In genomic region chr1:65253800-65254319, GRCh38 we compare ENCODE assay signal across 2 cellular contexts.
A peak's percentile ranks its signal among the peaks of the same experiment; 100 is the strongest.
TF ChIP-seq lines count a peak whose summit lies in the region.

No MANE protein-coding gene starts in this region.

TF ChIP-seq in GM23338, 12 proteins besides CTCF, POLR2A, EP300 and RAD21:
- TF ChIP-seq EZH2 (IDR thresholded peaks at IDR 0.05; ENCODE audit: low read depth, unreplicated experiment) (no peak), ZNF114 (CRISPR knock-in tag; IDR thresholded peaks at IDR 0.05) (no peak), ETS1 (IDR thresholded peaks at IDR 0.05) (no peak), STAT1 (IDR thresholded peaks at IDR 0.05; ENCODE audit: unreplicated experiment) (no peak), JUNB (IDR thresholded peaks at IDR 0.05; ENCODE audit: unreplicated experiment) (no peak), NANOG (IDR thresholded peaks at IDR 0.05; ENCODE audit: borderline replicate concordance) (no peak), POLR2AphosphoS5 (IDR thresholded peaks at IDR 0.05; ENCODE audit: low read depth) (no peak), ZNF462 (CRISPR knock-in tag; IDR thresholded peaks at IDR 0.05) (no peak), CREB1 (CRISPR knock-in tag; IDR thresholded peaks at IDR 0.05; ENCODE audit: low read depth) (no peak), ZNF331 (CRISPR knock-in tag; IDR thresholded peaks at IDR 0.05; ENCODE audit: low read depth) (no peak), REST (IDR thresholded peaks at IDR 0.05; ENCODE audit: unreplicated experiment) (no peak), EZH2phosphoT487 (IDR thresholded peaks at IDR 0.05; ENCODE audit: unreplicated experiment) (no peak)

TF ChIP-seq in H1, 55 proteins besides CTCF, POLR2A, EP300 and RAD21:
- no peak for TF ChIP-seq HDAC6 (IDR thresholded peaks at IDR 0.05; ENCODE audit: low read depth, low read length)
- no peak for TF ChIP-seq TCF12 (IDR thresholded peaks at IDR 0.05; ENCODE audit: low read depth, low read length)
- no peak for TF ChIP-seq KDM5A (IDR thresholded peaks at IDR 0.05; ENCODE audit: low read length)
- TF ChIP-seq TEAD4 (IDR thresholded peaks at IDR 0.05; ENCODE audit: low read depth, low read length), result 0 out of 2 replicates have a peak, but pooled peaks have one; percentile 24
- TF ChIP-seq CTBP2 (IDR thresholded peaks at IDR 0.05; ENCODE audit: borderline replicate concordance, insufficient read depth, insufficient read length, low read length), result no peak
- no peak for TF ChIP-seq RBBP5 (IDR thresholded peaks at IDR 0.05; ENCODE audit: borderline replicate concordance, low read depth, low read length)
- TF ChIP-seq JUND (IDR thresholded peaks at IDR 0.05; ENCODE audit: low read length), result no peak
- TF ChIP-seq POU5F1 (IDR thresholded peaks at IDR 0.05; ENCODE audit: low read depth, low read length), result no peak
- no peak for TF ChIP-seq KDM4A (IDR thresholded peaks at IDR 0.05; ENCODE audit: low read depth, low read length, severe bottlenecking)
- TF ChIP-seq SRF (IDR thresholded peaks at IDR 0.05; ENCODE audit: low read depth, low read length), result no peak
- TF ChIP-seq SP1 (IDR thresholded peaks at IDR 0.05; ENCODE audit: low read depth, low read length), result no peak
- TF ChIP-seq MAFK (IDR thresholded peaks at IDR 0.05; ENCODE audit: low read depth, low read length), result no peak
- no peak for TF ChIP-seq POLR2AphosphoS5 (IDR thresholded peaks at IDR 0.05; ENCODE audit: low read depth, low read length)
- TF ChIP-seq NRF1 (IDR thresholded peaks at IDR 0.05; ENCODE audit: low read depth, low read length), result no peak
- TF ChIP-seq CHD1 (IDR thresholded peaks at IDR 0.05; ENCODE audit: low read depth, low read length), result no peak
- TF ChIP-seq CEBPB (IDR thresholded peaks at IDR 0.05; ENCODE audit: low read depth, low read length), result no peak
- TF ChIP-seq SUZ12 (IDR thresholded peaks at IDR 0.05; ENCODE audit: low read length), result 0 out of 2 replicates have a peak, but pooled peaks have one; percentile 3
- no peak for TF ChIP-seq TBP (IDR thresholded peaks at IDR 0.05; ENCODE audit: low read depth, low read length)
- no peak for TF ChIP-seq ZNF274 (IDR thresholded peaks at IDR 0.05; ENCODE audit: borderline replicate concordance, extremely low read depth, low read length)
- TF ChIP-seq PHF8 (conservative IDR thresholded peaks at IDR 0.05; ENCODE audit: low read depth, low read length), result 0 out of 2 replicates have a peak, but pooled peaks have one; percentile 28
- no peak for TF ChIP-seq ATF3 (IDR thresholded peaks at IDR 0.05; ENCODE audit: insufficient read depth, low read depth, low read length)
- no peak for TF ChIP-seq CBX8 (IDR thresholded peaks at IDR 0.05; ENCODE audit: borderline replicate concordance, low read depth, low read length)
- TF ChIP-seq ASH2L (IDR thresholded peaks at IDR 0.05; ENCODE audit: low read length), result peak; percentile 32
- TF ChIP-seq SP4 (IDR thresholded peaks at IDR 0.05; ENCODE audit: low read length), result no peak
- peak; percentile 66; the same call in 1 of the 2 replicates for TF ChIP-seq KDM1A (IDR thresholded peaks at IDR 0.05; ENCODE audit: borderline replicate concordance, low read length)
- no peak for TF ChIP-seq BCL11A (IDR thresholded peaks at IDR 0.05; ENCODE audit: low read depth in 2 of 2, low read length in 2 of 2)
- TF ChIP-seq SAP30 (IDR thresholded peaks at IDR 0.05; ENCODE audit: insufficient read depth, insufficient replicate concordance, low read length), result no peak
- TF ChIP-seq TAF7 (optimal IDR thresholded peaks at IDR 0.05; ENCODE audit: borderline replicate concordance, low read depth, low read length), result no peak
- TF ChIP-seq GABPA (IDR thresholded peaks at IDR 0.05; ENCODE audit: borderline replicate concordance, insufficient read depth, low read length), result no peak
